Comparison of ENCODE assay signal across 24 cellular contexts in genomic region chr7:10977113-10977512, GRCh38. TPM values are rescaled to one million over a fixed set of nuclear protein-coding genes. Genes with fewer than 3 reads are reported as not detected.
A peak's percentile ranks its signal among the peaks of the same experiment; 100 is the strongest.
DNase-seq lines count a peak whose midpoint lies in the region; ATAC-seq and TF ChIP-seq lines count a peak whose summit lies in the region.
"Had no signal": no experiment of that assay in that cellular context is flagged by ENCODE, and none has a peak within 500 bp of the region (broad histone marks: within the 10 kb centered on the region; RNA-seq: fewer than 3 reads in every experiment).

No MANE protein-coding gene starts in this region.

- no peak for TF ChIP-seq RAD21 in neural cell (conservative IDR thresholded peaks at IDR 0.05)

- DNase-seq in NCI-H2171 treated with DMSO at 0.1 percent for 48 hours (lab: John Stamatoyannopoulos, UW) (peak; percentile 34), NCI-H2171 (lab: John Stamatoyannopoulos, UW) (no peak), Caco-2 (no peak), spleen (no peak)
- no peak for DNase-seq in activated naive CD8-positive, alpha-beta T cell treated with anti-CD3 and anti-CD28 coated beads for 36 hours
- DNase-seq: 8988T; activated CD4-positive, alpha-beta memory T cell treated with anti-CD3 and anti-CD28 coated beads, Interleukin-2, amount 10 ng/mL, durations not matched to agents 7 days and 5 days; activated CD4-positive, CD25-positive, alpha-beta regulatory T cell; activated naive CD4-positive, alpha-beta T cell treated with anti-CD3 and anti-CD28 coated beads, Interleukin-2, amount 50 U/mL, for 16 hours; cerebellar nuclear complex; erythroblast; foreskin fibroblast; immature natural killer cell; Kasumi-1; NCI-H2107; NCI-H510A; RPMI8226; stimulated activated CD4-positive, alpha-beta T cell treated with anti-CD3 and anti-CD28 coated beads, Interleukin-2, amount 100 ng/mL, for 24 hours; T-helper 9 cell had no signal

- H4K20me1 ChIP-seq in Loucy (ENCODE audit: insufficient read depth, low read length, poor library complexity, severe bottlenecking) (peaks cover 80% of the 10 kb centered on the region), neural cell (ENCODE audit: insufficient read depth) (no peaks in the 10 kb centered on the region)

- TF ChIP-seq CTCF in Loucy (conservative IDR thresholded peaks at IDR 0.05; ENCODE audit: low read length) (no peak), neural cell (IDR thresholded peaks at IDR 0.05; ENCODE audit: poor library complexity, severe bottlenecking) (no peak), Caco-2 (IDR thresholded peaks at IDR 0.05; ENCODE audit: insufficient read depth in 1 of 2, low read depth in 1 of 2, low read length in 1 of 2, severe bottlenecking in 1 of 2, unreplicated experiment in 1 of 2) (no peak), spleen (IDR thresholded peaks at IDR 0.05 in 8 of 11, conservative IDR thresholded peaks at IDR 0.05 in 3 of 11) (no peak)

- no peak for TF ChIP-seq POLR2A in spleen (IDR thresholded peaks at IDR 0.05)

- no TSS peak for BruUV-seq in Caco-2 (replicated peaks; lab: Mats Ljungman, UMichigan)

- H3K27ac ChIP-seq in neural cell (ENCODE audit: low read length) = no peak overlapping the region
- no peak overlapping the region for H3K27ac ChIP-seq in spleen
- H3K27ac ChIP-seq: prostate gland had no signal

- H3K4me3 Mint-ChIP-seq in activated naive CD8-positive, alpha-beta T cell treated with anti-CD3 and anti-CD28 coated beads for 36 hours = peak overlapping the region; percentile 3
- H3K4me3 Mint-ChIP-seq in Caco-2 (ENCODE audit: unreplicated experiment) = no peak overlapping the region
- H3K4me3 Mint-ChIP-seq: activated CD4-positive, alpha-beta memory T cell treated with anti-CD3 and anti-CD28 coated beads, Interleukin-2, amount 10 ng/mL, durations not matched to agents 7 days and 5 days; stimulated activated effector memory CD8-positive, alpha-beta T cell treated with anti-CD3 and anti-CD28 coated beads, Interleukin-12 subunit alpha, Interleukin-12 subunit beta, amount 100 ng/mL, for 72 hours had no signal

- H2AFZ ChIP-seq in Loucy (ENCODE audit: low read length) (no peak overlapping the region), neural cell (ENCODE audit: low read depth, low read length) (no peak overlapping the region)

- no peaks in the 10 kb centered on the region; the same call in 1 of the 2 replicates for H3F3A ChIP-seq in Loucy (ENCODE audit: low read depth)
- no peaks in the 10 kb centered on the region for H3F3A ChIP-seq in neural cell (ENCODE audit: insufficient read depth, low read length, poor library complexity, severe bottlenecking)

- H3K36me3 Mint-ChIP-seq in activated naive CD8-positive, alpha-beta T cell treated with anti-CD3 and anti-CD28 coated beads for 36 hours = peaks cover 47% of the 10 kb centered on the region
- H3K36me3 Mint-ChIP-seq in Caco-2 (ENCODE audit: insufficient read depth, unreplicated experiment) = peaks cover 29% of the 10 kb centered on the region

- H3K9me2 ChIP-seq in Loucy (replicated peaks; ENCODE audit: low read depth, low read length) (no peaks in the 10 kb centered on the region), neural cell (ENCODE audit: insufficient read depth, low read length) (no peaks in the 10 kb centered on the region)

- no peak for TF ChIP-seq EP300 in neural cell (conservative IDR thresholded peaks at IDR 0.05; ENCODE audit: poor library complexity, severe bottlenecking)

- H3K4me3 ChIP-seq in Loucy (ENCODE audit: low read length, poor library complexity, severe bottlenecking) (peak overlapping the region; percentile 93), neural cell (ENCODE audit: low read length) (peak overlapping the region; percentile 84), Caco-2 (ENCODE audit: low read depth, low read length) (no peak overlapping the region), spleen (no peak overlapping the region)
- H3K4me3 ChIP-seq: prostate gland had no signal

- H3K4me2 ChIP-seq in Loucy (ENCODE audit: low read depth, low read length, poor library complexity, severe bottlenecking) = peak overlapping the region; percentile 74
- H3K4me2 ChIP-seq in neural cell (ENCODE audit: low read length) = peak overlapping the region; percentile 56

- H3K9ac ChIP-seq in Loucy (ENCODE audit: low read depth, low read length, poor library complexity, severe bottlenecking) (peak overlapping the region; percentile 97), neural cell (ENCODE audit: low read length) (no peak overlapping the region)

- no peak for ATAC-seq in HG03025 (IDR thresholded peaks at IDR 0.05; ENCODE audit: low FRiP score, unreplicated experiment)
- ATAC-seq: stimulated activated effector memory CD8-positive, alpha-beta T cell treated with anti-CD3 and anti-CD28 coated beads, Interleukin-12 subunit alpha, Interleukin-12 subunit beta, amount 100 ng/mL, for 72 hours had no signal

- peaks cover under 1% of the 10 kb centered on the region; the same call in 1 of the 2 replicates for H3K36me3 ChIP-seq in Loucy (ENCODE audit: insufficient read depth, low read length)
- H3K36me3 ChIP-seq in neural cell (ENCODE audit: insufficient read depth, low read length) = no peaks in the 10 kb centered on the region
- no peaks in the 10 kb centered on the region for H3K36me3 ChIP-seq in Caco-2 (ENCODE audit: control insufficient read depth, insufficient read depth, low read length)
- peaks cover 0 to 18% (median 0%) of the 10 kb centered on the region in 6 donors for H3K36me3 ChIP-seq in spleen
- H3K36me3 ChIP-seq: prostate gland had no signal

- intact Hi-C loops in Caco-2 (cut with micrococcal nuclease; ENCODE audit: unreplicated experiment) = no loop called here
- intact Hi-C loops in spleen (cut with DNase I; ENCODE audit: low total_unique reads) = no loop called here

- H3K9me3 Mint-ChIP-seq in activated naive CD8-positive, alpha-beta T cell treated with anti-CD3 and anti-CD28 coated beads for 36 hours = peaks cover 1% of the 10 kb centered on the region
- H3K9me3 Mint-ChIP-seq in Caco-2 (ENCODE audit: unreplicated experiment) = no peaks in the 10 kb centered on the region
- H3K9me3 Mint-ChIP-seq: activated CD4-positive, alpha-beta memory T cell treated with anti-CD3 and anti-CD28 coated beads, Interleukin-2, amount 10 ng/mL, durations not matched to agents 7 days and 5 days; immature natural killer cell; stimulated activated effector memory CD8-positive, alpha-beta T cell treated with anti-CD3 and anti-CD28 coated beads, Interleukin-12 subunit alpha, Interleukin-12 subunit beta, amount 100 ng/mL, for 72 hours had no signal

- no peak overlapping the region for H3K27ac Mint-ChIP-seq in activated naive CD8-positive, alpha-beta T cell treated with anti-CD3 and anti-CD28 coated beads for 36 hours
- H3K27ac Mint-ChIP-seq in Caco-2 (ENCODE audit: unreplicated experiment) = no peak overlapping the region
- H3K27ac Mint-ChIP-seq: activated CD4-positive, alpha-beta memory T cell treated with anti-CD3 and anti-CD28 coated beads, Interleukin-2, amount 10 ng/mL, durations not matched to agents 7 days and 5 days; immature natural killer cell; stimulated activated effector memory CD8-positive, alpha-beta T cell treated with anti-CD3 and anti-CD28 coated beads, Interleukin-12 subunit alpha, Interleukin-12 subunit beta, amount 100 ng/mL, for 72 hours had no signal

- H3K4me1 Mint-ChIP-seq in activated naive CD8-positive, alpha-beta T cell treated with anti-CD3 and anti-CD28 coated beads for 36 hours = peaks cover 50% of the 10 kb centered on the region
- peaks cover 8% of the 10 kb centered on the region for H3K4me1 Mint-ChIP-seq in Caco-2 (ENCODE audit: low read depth, unreplicated experiment)

- POLR2A ChIA-PET in Caco-2 (lab: Charles Lee) = no interaction called here

- 72 to 88% (median 79%) methylated on average over 4 of the region's 4 CpGs for WGBS in spleen, 5 donors

- H3K27me3 Mint-ChIP-seq in activated naive CD8-positive, alpha-beta T cell treated with anti-CD3 and anti-CD28 coated beads for 36 hours = no peaks in the 10 kb centered on the region
- H3K27me3 Mint-ChIP-seq in Caco-2 (ENCODE audit: insufficient read depth, unreplicated experiment) = no peaks in the 10 kb centered on the region
- H3K27me3 Mint-ChIP-seq: activated CD4-positive, alpha-beta memory T cell treated with anti-CD3 and anti-CD28 coated beads, Interleukin-2, amount 10 ng/mL, durations not matched to agents 7 days and 5 days had no signal

- H3K27me3 ChIP-seq in Loucy (ENCODE audit: insufficient read depth, low read length, poor library complexity, severe bottlenecking) (peaks cover 5% of the 10 kb centered on the region), neural cell (ENCODE audit: insufficient read depth, low read depth, low read length) (no peaks in the 10 kb centered on the region), Caco-2 (replicated peaks; ENCODE audit: control insufficient read depth, insufficient read depth, low read length) (no peaks in the 10 kb centered on the region), spleen (replicated peaks in 1 of 7) (no peaks in the 10 kb centered on the region)

- H3K79me2 ChIP-seq in Loucy (ENCODE audit: insufficient read depth, low read length) (peaks cover 84% of the 10 kb centered on the region), neural cell (replicated peaks; ENCODE audit: insufficient read depth, low read length) (peaks cover 67% of the 10 kb centered on the region)

- no peaks in the 10 kb centered on the region for H3K9me3 ChIP-seq in Loucy (ENCODE audit: insufficient read depth, low read depth, low read length)
- no peaks in the 10 kb centered on the region for H3K9me3 ChIP-seq in neural cell (ENCODE audit: low read length)
- no peaks in the 10 kb centered on the region; the same call in 1 of the 2 replicates for H3K9me3 ChIP-seq in Caco-2
- no peaks in the 10 kb centered on the region for H3K9me3 ChIP-seq in spleen
- H3K9me3 ChIP-seq: prostate gland had no signal

- CTCF ChIA-PET in Caco-2 (lab: Charles Lee) = no interaction called here

- H3K4me1 ChIP-seq in Loucy (ENCODE audit: insufficient read depth, low read length, poor library complexity, severe bottlenecking) (peaks cover 62% of the 10 kb centered on the region), Caco-2 (peaks cover 21% of the 10 kb centered on the region), spleen (peaks cover 16 to 45% (median 31%) of the 10 kb centered on the region in 6 donors)
- H3K4me1 ChIP-seq: prostate gland had no signal

TF ChIP-seq in neural cell, 6 proteins besides CTCF, POLR2A, EP300 and RAD21 (continues in another document):
- TF ChIP-seq POLR2AphosphoS5 (IDR thresholded peaks at IDR 0.05) = no peak
- TF ChIP-seq EZH2 (IDR thresholded peaks at IDR 0.05; ENCODE audit: borderline replicate concordance, insufficient read depth, low read length, poor library complexity, severe bottlenecking) = no peak
- no peak for TF ChIP-seq MXI1 (conservative IDR thresholded peaks at IDR 0.05; ENCODE audit: poor library complexity, severe bottlenecking)
- TF ChIP-seq TAF1 (IDR thresholded peaks at IDR 0.05; ENCODE audit: low read depth) = no peak

RNA-seq across cellular contexts. Expression of gene PHF14, which starts 3.4 kb away (rescaled TPM):
- 10 to 100 TPM; 41.6 to 43.1 TPM for total RNA-seq in activated naive CD8-positive, alpha-beta T cell treated with anti-CD3 and anti-CD28 coated beads for 36 hours
- 114 and 139 TPM in 2 replicates for polyA plus RNA-seq in neural cell
- 389 and 423 TPM in 2 replicates for polyA minus RNA-seq in neural cell
- total RNA-seq in Caco-2 (2022) = 40.6 and 41.6 TPM in 2 replicates
- total RNA-seq in spleen = 10 to 100 TPM; 36.9 to 59.1 (median 41.3) TPM
- 10 to 100 TPM; 18.9 to 23.5 (median 23.5) TPM for polyA plus RNA-seq in spleen

Comparison
In these comparisons a context has a peak if more than half of its experiments do, and no peak if none do; other contexts are left out.
1. H3K4me3 ChIP-seq: peak in Loucy (single experiment) and neural cell (single experiment); none in Caco-2 (single experiment) and spleen (0 of 8).